ENCODE assay signal across 16 cellular contexts in genomic region chr19:1230585-1231489, GRCh38. TPM values are rescaled to one million over a fixed set of nuclear protein-coding genes. Genes with fewer than 3 reads are reported as not detected.
DNase-seq lines count a peak whose midpoint lies in the region; ATAC-seq and TF ChIP-seq lines count a peak whose summit lies in the region.
"Had no signal": no experiment of that assay in that cellular context is flagged by ENCODE, and none has a peak within 500 bp of the region (broad histone marks: within the 10 kb centered on the region; RNA-seq: fewer than 3 reads in every experiment).

No MANE protein-coding gene starts in this region.

- H3K27me3 ChIP-seq in DND-41 (ENCODE audit: insufficient read depth, low read length, poor library complexity) (no peaks in the 10 kb centered on the region), OCI-LY1 (ENCODE audit: insufficient read depth, low read length) (no peaks in the 10 kb centered on the region; the same call in 1 of the 2 replicates), gastrocnemius medialis (no peaks in the 10 kb centered on the region)

- H3K27me3 Mint-ChIP-seq in natural killer cell treated with Interleukin-12 subunit alpha and Interleukin-12 subunit beta and Interleukin-15 and Interleukin-18, amount 100 ng/mL, for 72 hours: no peaks in the 10 kb centered on the region
- H3K27me3 Mint-ChIP-seq: IgD-negative memory B cell had no signal

- intact Hi-C loops in gastrocnemius medialis (cut with DNase I; ENCODE audit: low total_unique reads): no loop called here

- H3K79me2 ChIP-seq in DND-41 (ENCODE audit: insufficient read depth, low read length): no peaks in the 10 kb centered on the region
- H3K79me2 ChIP-seq in OCI-LY1 (ENCODE audit: insufficient read depth, low read length): no peaks in the 10 kb centered on the region

- in situ Hi-C loops in gastrocnemius medialis (cut with MboI; ENCODE audit: low sequenced_read_pairs in 4 of 4): no loop called here

- DNase-seq in DND-41 (no peak), GM12865 (ENCODE audit: low read depth) (no peak), iPS-NIHi11 (ENCODE audit: low spot score) (peak; percentile 61), gastrocnemius medialis (no peak), DMS153 treated with DMSO at 0.1 percent for 48 hours (lab: John Stamatoyannopoulos, UW; ENCODE audit: unreplicated experiment) (no peak)
- DNase-seq in natural killer cell treated with Interleukin-12 subunit alpha and Interleukin-12 subunit beta and Interleukin-15 and Interleukin-18, amount 100 ng/mL, for 72 hours (ENCODE audit: low spot score): no peak
- DNase-seq: EL, H9, NCI-H1417 treated with DMSO at 0.1 percent for 48 hours, NCI-H2029, NCI-H2171 treated with DMSO at 0.1 percent for 48 hours, SW 1271 had no signal

- H3K9ac ChIP-seq in DND-41 (ENCODE audit: low read depth, low read length) (no peak overlapping the region), OCI-LY1 (ENCODE audit: low read length) (no peak overlapping the region)

- H3K4me1 ChIP-seq in DND-41 (ENCODE audit: insufficient read depth, low read length): no peaks in the 10 kb centered on the region
- no peaks in the 10 kb centered on the region for H3K4me1 ChIP-seq in OCI-LY1 (ENCODE audit: insufficient read depth, low read length, severe bottlenecking)
- no peaks in the 10 kb centered on the region for H3K4me1 ChIP-seq in gastrocnemius medialis

- H3F3A ChIP-seq in OCI-LY1 (ENCODE audit: insufficient read depth, low read length): no peaks in the 10 kb centered on the region

- H3K36me3 Mint-ChIP-seq in natural killer cell treated with Interleukin-12 subunit alpha and Interleukin-12 subunit beta and Interleukin-15 and Interleukin-18, amount 100 ng/mL, for 72 hours: no peaks in the 10 kb centered on the region
- H3K36me3 Mint-ChIP-seq: IgD-negative memory B cell had no signal

- H2AFZ ChIP-seq in DND-41 (ENCODE audit: low read depth, low read length): no peak overlapping the region
- no peak overlapping the region for H2AFZ ChIP-seq in OCI-LY1 (ENCODE audit: low read length)

- no peaks in the 10 kb centered on the region for H3K9me2 ChIP-seq in OCI-LY1 (ENCODE audit: low read depth, low read length)

- H3K36me3 ChIP-seq in DND-41 (ENCODE audit: insufficient read depth, low read length): peaks cover 18% of the 10 kb centered on the region
- peaks cover 18% of the 10 kb centered on the region for H3K36me3 ChIP-seq in OCI-LY1 (ENCODE audit: insufficient read depth, low read length)
- H3K36me3 ChIP-seq in gastrocnemius medialis: peaks cover 0 to 16% of the 10 kb centered on the region in 2 donors

- H4K20me1 ChIP-seq in DND-41 (ENCODE audit: insufficient read depth, low read length): 0 out of 2 replicates have a peak, but pooled peaks cover 5% of the 10 kb centered on the region
- no peaks in the 10 kb centered on the region for H4K20me1 ChIP-seq in OCI-LY1 (ENCODE audit: insufficient read depth, low read length)

- H3K9me3 ChIP-seq in DND-41 (ENCODE audit: insufficient read depth, low read length, severe bottlenecking) (no peaks in the 10 kb centered on the region), OCI-LY1 (ENCODE audit: low read length) (no peaks in the 10 kb centered on the region), gastrocnemius medialis (no peaks in the 10 kb centered on the region)

- ATAC-seq in DND-41 (ENCODE audit: insufficient read depth, low read depth) (0 out of 3 replicates have a peak, but pooled peaks have one; percentile 21), gastrocnemius medialis (no peak), GM18520 (IDR thresholded peaks at IDR 0.05; ENCODE audit: unreplicated experiment) (no peak)
- no peak for ATAC-seq in natural killer cell treated with Interleukin-12 subunit alpha and Interleukin-12 subunit beta and Interleukin-15 and Interleukin-18, amount 100 ng/mL, for 72 hours

- no peak overlapping the region for H3K27ac Mint-ChIP-seq in natural killer cell treated with Interleukin-12 subunit alpha and Interleukin-12 subunit beta and Interleukin-15 and Interleukin-18, amount 100 ng/mL, for 72 hours
- H3K27ac Mint-ChIP-seq: IgD-negative memory B cell had no signal

- no peaks in the 10 kb centered on the region for H3K4me1 Mint-ChIP-seq in natural killer cell treated with Interleukin-12 subunit alpha and Interleukin-12 subunit beta and Interleukin-15 and Interleukin-18, amount 100 ng/mL, for 72 hours (ENCODE audit: low read depth in 2 of 2)
- H3K4me1 Mint-ChIP-seq: IgD-negative memory B cell had no signal

- no peak overlapping the region for H3K4me2 ChIP-seq in DND-41 (ENCODE audit: insufficient read depth, low read length)
- H3K4me2 ChIP-seq in OCI-LY1 (ENCODE audit: low read length): no peak overlapping the region

- TF ChIP-seq CTCF in DND-41 (IDR thresholded peaks at IDR 0.05; ENCODE audit: borderline replicate concordance, extremely low read depth, low read length, poor library complexity, severe bottlenecking): no peak
- TF ChIP-seq CTCF in GM12865 (IDR thresholded peaks at IDR 0.05; ENCODE audit: insufficient read depth, low read depth, low read length, missing control alignments): peak; percentile 7
- peak; percentile 10; the same call in 1 of the 2 replicates for TF ChIP-seq CTCF in OCI-LY1 (IDR thresholded peaks at IDR 0.05; ENCODE audit: low read length)
- no peak for TF ChIP-seq CTCF in gastrocnemius medialis (IDR thresholded peaks at IDR 0.05 in 4 of 5, conservative IDR thresholded peaks at IDR 0.05 in 1 of 5)

- no peak for TF ChIP-seq POLR2A in gastrocnemius medialis (IDR thresholded peaks at IDR 0.05)

- no peaks in the 10 kb centered on the region for H3K9me3 Mint-ChIP-seq in natural killer cell treated with Interleukin-12 subunit alpha and Interleukin-12 subunit beta and Interleukin-15 and Interleukin-18, amount 100 ng/mL, for 72 hours
- H3K9me3 Mint-ChIP-seq: CD8-positive, alpha-beta memory T cell; H9; IgD-negative memory B cell had no signal

- no peak overlapping the region for H3K4me3 Mint-ChIP-seq in natural killer cell treated with Interleukin-12 subunit alpha and Interleukin-12 subunit beta and Interleukin-15 and Interleukin-18, amount 100 ng/mL, for 72 hours
- H3K4me3 Mint-ChIP-seq: CD8-positive, alpha-beta memory T cell; H9; IgD-negative memory B cell had no signal

- H3K4me3 ChIP-seq in DND-41 (ENCODE audit: low read depth in 1 of 2, low read length in 2 of 2) (no peak overlapping the region), GM12865 (ENCODE audit: low read depth, low read length) (no peak overlapping the region), OCI-LY1 (ENCODE audit: low read depth, low read length, poor library complexity, severe bottlenecking) (no peak overlapping the region), gastrocnemius medialis (no peak overlapping the region)

- H3K27ac ChIP-seq in DND-41 (ENCODE audit: low read length) (no peak overlapping the region), OCI-LY1 (ENCODE audit: low read depth, low read length, poor library complexity, severe bottlenecking) (no peak overlapping the region), gastrocnemius medialis (no peak overlapping the region)

RNA-seq across cellular contexts. Expression of gene CBARP, which starts 7.0 kb away (rescaled TPM):
- total RNA-seq in gastrocnemius medialis: 1 to 10 TPM in 1 of 4 donors, under 1 TPM in 3; 0.10 to 1.3 (median 0.53) TPM
- under 1 TPM in 1 of 2 donors, not detected in 1; 0.28 TPM for total RNA-seq in natural killer cell treated with Interleukin-12 subunit alpha and Interleukin-12 subunit beta and Interleukin-15 and Interleukin-18, amount 100 ng/mL, for 72 hours

RNA-seq across cellular contexts. Expression of gene ATP5F1D, which starts 10.7 kb away (rescaled TPM):
- 100 to 1,000 TPM; 189 to 442 (median 273) TPM for total RNA-seq in gastrocnemius medialis
- 100 to 1,000 TPM; 163 to 215 TPM for total RNA-seq in natural killer cell treated with Interleukin-12 subunit alpha and Interleukin-12 subunit beta and Interleukin-15 and Interleukin-18, amount 100 ng/mL, for 72 hours

RNA-seq across cellular contexts. Expression of gene MIDN, which starts 17.5 kb away (rescaled TPM):
- 100 to 1,000 TPM in 2 of 4 donors, 10 to 100 TPM in 2; 34.9 to 117 (median 86.3) TPM for total RNA-seq in gastrocnemius medialis
- total RNA-seq in natural killer cell treated with Interleukin-12 subunit alpha and Interleukin-12 subunit beta and Interleukin-15 and Interleukin-18, amount 100 ng/mL, for 72 hours: 10 to 100 TPM; 85.9 to 88.3 TPM

RNA-seq across cellular contexts. Expression of gene STK11, which starts 25.3 kb away (rescaled TPM):
- total RNA-seq in gastrocnemius medialis: 100 to 1,000 TPM in 3 of 4 donors, 10 to 100 TPM in 1; 91.5 to 194 (median 149) TPM
- 10 to 100 TPM; 50.9 to 79.2 TPM for total RNA-seq in natural killer cell treated with Interleukin-12 subunit alpha and Interleukin-12 subunit beta and Interleukin-15 and Interleukin-18, amount 100 ng/mL, for 72 hours

RNA-seq across cellular contexts. Expression of gene CIRBP, which starts 38.3 kb away (rescaled TPM):
- 100 to 1,000 TPM; 274 to 578 (median 418) TPM for total RNA-seq in gastrocnemius medialis
- total RNA-seq in natural killer cell treated with Interleukin-12 subunit alpha and Interleukin-12 subunit beta and Interleukin-15 and Interleukin-18, amount 100 ng/mL, for 72 hours: 100 to 1,000 TPM; 226 to 251 TPM

Comparison
In these comparisons a context has a peak if more than half of its experiments do, and no peak if none do; other contexts are left out.
1. CTCF ChIP-seq: peak in GM12865 (single experiment) and OCI-LY1 (single experiment); none in DND-41 (single experiment) and gastrocnemius medialis (0 of 5).